19 cellular contexts compared by ENCODE assay signal in the genomic region with DNA sequence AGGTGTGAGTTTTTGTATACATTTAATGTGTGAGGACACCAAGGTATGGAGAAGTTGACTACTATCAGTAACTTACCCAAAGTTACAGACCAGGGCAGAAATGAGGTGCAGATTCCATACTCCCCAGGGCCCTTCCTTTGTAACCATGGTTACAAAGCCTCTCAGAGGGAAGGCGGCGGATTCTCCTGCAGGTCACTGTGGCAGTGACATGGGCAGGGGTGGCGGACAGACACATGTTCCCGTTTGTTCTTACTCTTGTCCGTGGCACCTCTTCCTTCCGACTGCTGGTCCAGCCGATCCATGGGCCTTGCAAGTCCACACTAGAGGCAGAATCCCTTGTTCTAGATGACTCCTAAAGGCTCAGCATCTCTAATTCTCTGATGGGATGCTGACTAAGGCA. TPM values are rescaled to one million over a fixed set of nuclear protein-coding genes. Genes with fewer than 3 reads are reported as not detected.
DNase-seq lines count a peak whose midpoint lies in the region; ATAC-seq and TF ChIP-seq lines count a peak whose summit lies in the region.
"Had no signal": no experiment of that assay in that cellular context is flagged by ENCODE, and none has a peak within 500 bp of the region (broad histone marks: within the 10 kb centered on the region; RNA-seq: fewer than 3 reads in every experiment).

No MANE protein-coding gene starts in this region.

- POLR2A ChIA-PET in A673 (lab: Charles Lee; ENCODE audit: low non-redundant PET), result no interaction called here

- H3K27me3 Mint-ChIP-seq in neural progenitor cell (ENCODE audit: insufficient read depth, low read depth), result peaks cover 8% of the 10 kb centered on the region

- H3K27ac Mint-ChIP-seq in neural progenitor cell, result no peak overlapping the region

- ATAC-seq in aorta (ENCODE audit: low FRiP score) (no peak), SK-N-SH treated with all-trans-retinoic acid at 6 μM for 48 hours (no peak)
- ATAC-seq: Right ventricle myocardium inferior had no signal

- no peak for TF ChIP-seq CTCF in A673 (conservative IDR thresholded peaks at IDR 0.05; ENCODE audit: low read depth, low read length)
- TF ChIP-seq CTCF in WERI-Rb-1 (IDR thresholded peaks at IDR 0.05; ENCODE audit: low read depth, low read length), result no peak
- no peak for TF ChIP-seq CTCF in neural progenitor cell (IDR thresholded peaks at IDR 0.05)

- intact Hi-C loops in A673 (cut with micrococcal nuclease; ENCODE audit: unreplicated experiment), result loop anchor here (5.0 to 10.0 kb wide), 2 partner anchors 96 to 149 kb away; no protein-coding TSS in a partner anchor
- intact Hi-C loops in aorta (cut with DNase I), result no loop called here

- H4K20me1 ChIP-seq in neural progenitor cell (ENCODE audit: low read depth), result no peaks in the 10 kb centered on the region

- no peaks in the 10 kb centered on the region for H3K9me3 ChIP-seq in A673 (ENCODE audit: low read depth, low read length, poor library complexity, severe bottlenecking)
- no peaks in the 10 kb centered on the region for H3K9me3 ChIP-seq in WERI-Rb-1 (ENCODE audit: severe bottlenecking)
- no peaks in the 10 kb centered on the region for H3K9me3 ChIP-seq in neural progenitor cell (ENCODE audit: low read depth)
- H3K9me3 ChIP-seq in aorta (ENCODE audit: control insufficient read depth, low read length), result no peaks in the 10 kb centered on the region
- H3K9me3 ChIP-seq: Caco-2, HAP-1 had no signal

- peaks cover 55% of the 10 kb centered on the region for H3K4me1 Mint-ChIP-seq in neural progenitor cell

- no peaks in the 10 kb centered on the region for H3K36me3 Mint-ChIP-seq in neural progenitor cell

- H3K9ac ChIP-seq in neural progenitor cell, result no peak overlapping the region

- 41 to 65% methylated on average over 7 of the region's 7 CpGs for WGBS in aorta, 2 donors

- H3K27me3 ChIP-seq in A673 (replicated peaks; ENCODE audit: insufficient read depth, low read depth, low read length, poor library complexity) (no peaks in the 10 kb centered on the region), WERI-Rb-1 (ENCODE audit: insufficient read depth, low read depth, severe bottlenecking) (no peaks in the 10 kb centered on the region), neural progenitor cell (peaks cover 20% of the 10 kb centered on the region), aorta (ENCODE audit: control insufficient read depth in 1 of 2, insufficient read depth in 2 of 2, low read length in 1 of 2) (no peaks in the 10 kb centered on the region)

- DNase-seq in A673 (ENCODE audit: low spot score) (no peak), WERI-Rb-1 (peak; percentile 46), iPS DF 19.7 (ENCODE audit: low read depth, low spot score) (peak; percentile 25), neural progenitor cell (ENCODE audit: low spot score) (peak; percentile 77), NCI-H2029 (lab: John Stamatoyannopoulos, UW) (no peak), aorta (no peak)
- no peak for DNase-seq in activated CD4-positive, alpha-beta T cell treated with anti-CD3 and anti-CD28 coated beads, Interleukin-2, amount 50 U/mL, for 48 hours
- DNase-seq: Caco-2, DMS53, KG1, NCI-H1048, NCI-H1694 treated with DMSO at 0.1 percent for 48 hours, NCI-H446 treated with DMSO at 0.1 percent for 48 hours, NCI-H748 treated with DMSO at 0.1 percent for 48 hours had no signal

- H3K27ac ChIP-seq in A673 (ENCODE audit: low read depth, low read length, poor library complexity, severe bottlenecking) (peak overlapping the region; percentile 94), WERI-Rb-1 (no peak overlapping the region), neural progenitor cell (no peak overlapping the region), aorta (ENCODE audit: low read depth in 1 of 2, low read length in 2 of 2) (no peak overlapping the region)

- no peak overlapping the region for H3K4me3 ChIP-seq in A673 (ENCODE audit: low read depth, low read length, poor library complexity, severe bottlenecking)
- H3K4me3 ChIP-seq in WERI-Rb-1 (ENCODE audit: low read depth, low read length), result no peak overlapping the region
- no peak overlapping the region for H3K4me3 ChIP-seq in neural progenitor cell
- H3K4me3 ChIP-seq in aorta (ENCODE audit: low read length in 2 of 2), result no peak overlapping the region
- H3K4me3 ChIP-seq: HAP-1 had no signal

- peaks cover 56% of the 10 kb centered on the region for H3F3A ChIP-seq in neural progenitor cell (ENCODE audit: low read depth)

- H3K79me2 ChIP-seq in neural progenitor cell (ENCODE audit: low read depth), result no peaks in the 10 kb centered on the region

- H3K4me1 ChIP-seq in A673 (ENCODE audit: insufficient read depth, low read length, poor library complexity, severe bottlenecking) (peaks cover 77% of the 10 kb centered on the region), neural progenitor cell (peaks cover 53% of the 10 kb centered on the region), aorta (ENCODE audit: control insufficient read depth in 1 of 2, insufficient read depth in 2 of 2, low read length in 2 of 2) (no peaks in the 10 kb centered on the region)
- H3K4me1 ChIP-seq: HAP-1 had no signal

- no peaks in the 10 kb centered on the region for H3K9me3 Mint-ChIP-seq in neural progenitor cell

- H2AFZ ChIP-seq in neural progenitor cell (replicated peaks), result no peak overlapping the region

- H3K4me2 ChIP-seq in neural progenitor cell, result peak overlapping the region; percentile 62

- H3K4me3 Mint-ChIP-seq in neural progenitor cell, result peak overlapping the region; percentile 41

- BruUV-seq in A673 (replicated peaks; lab: Mats Ljungman, UMichigan), result no TSS peak

- H3K36me3 ChIP-seq in A673 (ENCODE audit: insufficient read depth, low read length, poor library complexity, severe bottlenecking) (no peaks in the 10 kb centered on the region), WERI-Rb-1 (no peaks in the 10 kb centered on the region), neural progenitor cell (no peaks in the 10 kb centered on the region), aorta (ENCODE audit: control insufficient read depth in 1 of 2, insufficient read depth in 2 of 2, low read length in 1 of 2) (no peaks in the 10 kb centered on the region)
- H3K36me3 ChIP-seq: HAP-1 had no signal

- CTCF ChIA-PET in A673 (lab: Charles Lee), result no interaction called here

TF ChIP-seq in SK-N-SH treated with all-trans-retinoic acid at 6 μM for 48 hours, 23 proteins besides CTCF, POLR2A, EP300 and RAD21:
- TF ChIP-seq CSDC2 (CRISPR knock-in tag; IDR thresholded peaks at IDR 0.05), result no peak
- no peak for TF ChIP-seq ISL1 (CRISPR knock-in tag; IDR thresholded peaks at IDR 0.05)
- TF ChIP-seq ARNTL (CRISPR knock-in tag; IDR thresholded peaks at IDR 0.05; ENCODE audit: borderline replicate concordance, low read depth), result no peak
- no peak for TF ChIP-seq ZFP3 (CRISPR knock-in tag; IDR thresholded peaks at IDR 0.05)
- TF ChIP-seq GLIS3 (CRISPR knock-in tag; IDR thresholded peaks at IDR 0.05), result no peak
- no peak for TF ChIP-seq ZFP30 (CRISPR knock-in tag; IDR thresholded peaks at IDR 0.05)
- TF ChIP-seq ZNF565 (CRISPR knock-in tag; conservative IDR thresholded peaks at IDR 0.05; ENCODE audit: low read depth), result no peak
- TF ChIP-seq, protein P1, sequence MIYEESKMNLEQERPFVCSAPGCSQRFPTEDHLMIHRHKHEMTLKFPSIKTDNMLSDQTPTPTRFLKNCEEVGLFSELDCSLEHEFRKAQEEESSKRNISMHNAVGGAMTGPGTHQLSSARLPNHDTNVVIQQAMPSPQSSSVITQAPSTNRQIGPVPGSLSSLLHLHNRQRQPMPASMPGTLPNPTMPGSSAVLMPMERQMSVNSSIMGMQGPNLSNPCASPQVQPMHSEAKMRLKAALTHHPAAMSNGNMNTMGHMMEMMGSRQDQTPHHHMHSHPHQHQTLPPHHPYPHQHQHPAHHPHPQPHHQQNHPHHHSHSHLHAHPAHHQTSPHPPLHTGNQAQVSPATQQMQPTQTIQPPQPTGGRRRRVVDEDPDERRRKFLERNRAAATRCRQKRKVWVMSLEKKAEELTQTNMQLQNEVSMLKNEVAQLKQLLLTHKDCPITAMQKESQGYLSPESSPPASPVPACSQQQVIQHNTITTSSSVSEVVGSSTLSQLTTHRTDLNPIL (CRISPR knock-in tag; IDR thresholded peaks at IDR 0.05; ENCODE audit: low read depth), result no peak
- no peak for TF ChIP-seq TOX (CRISPR knock-in tag; IDR thresholded peaks at IDR 0.05; ENCODE audit: borderline replicate concordance)
- TF ChIP-seq, protein P2, sequence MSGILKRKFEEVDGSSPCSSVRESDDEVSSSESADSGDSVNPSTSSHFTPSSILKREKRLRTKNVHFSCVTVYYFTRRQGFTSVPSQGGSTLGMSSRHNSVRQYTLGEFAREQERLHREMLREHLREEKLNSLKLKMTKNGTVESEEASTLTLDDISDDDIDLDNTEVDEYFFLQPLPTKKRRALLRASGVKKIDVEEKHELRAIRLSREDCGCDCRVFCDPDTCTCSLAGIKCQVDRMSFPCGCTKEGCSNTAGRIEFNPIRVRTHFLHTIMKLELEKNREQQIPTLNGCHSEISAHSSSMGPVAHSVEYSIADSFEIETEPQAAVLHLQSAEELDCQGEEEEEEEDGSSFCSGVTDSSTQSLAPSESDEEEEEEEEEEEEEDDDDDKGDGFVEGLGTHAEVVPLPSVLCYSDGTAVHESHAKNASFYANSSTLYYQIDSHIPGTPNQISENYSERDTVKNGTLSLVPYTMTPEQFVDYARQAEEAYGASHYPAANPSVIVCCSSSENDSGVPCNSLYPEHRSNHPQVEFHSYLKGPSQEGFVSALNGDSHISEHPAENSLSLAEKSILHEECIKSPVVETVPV (CRISPR knock-in tag; IDR thresholded peaks at IDR 0.05), result no peak
- no peak for TF ChIP-seq BACH2 (CRISPR knock-in tag; IDR thresholded peaks at IDR 0.05; ENCODE audit: borderline replicate concordance)
- TF ChIP-seq TCF4 (CRISPR knock-in tag; IDR thresholded peaks at IDR 0.05; ENCODE audit: borderline replicate concordance), result no peak

RNA-seq across cellular contexts. Expression of a gene that starts 43.0 kb away (rescaled TPM):
- total RNA-seq in A673 (2021), result not detected in 2 replicates
- total RNA-seq in neural progenitor cell (ENCODE audit: low replicate concordance), result 0.12 and 0.30 TPM in 2 replicates
- total RNA-seq in aorta, result not detected
- polyA plus RNA-seq in aorta, result not detected
- total RNA-seq: A172, Caco-2, M059J, Right ventricle myocardium inferior had no signal

RNA-seq across cellular contexts. Expression of a gene that starts 55.6 kb away (rescaled TPM):
- total RNA-seq in A673 (2021) (81.0 and 81.2 TPM in 2 replicates), neural progenitor cell (ENCODE audit: low replicate concordance) (5.1 and 7.8 TPM in 2 replicates), aorta (10 to 100 TPM; 41.4 to 62.9 TPM)
- polyA plus RNA-seq in aorta, result 10 to 100 TPM; 14.8 to 15.3 TPM

Comparison
In these comparisons a context has a peak if more than half of its experiments do, and no peak if none do; other contexts are left out.
1. DNase-seq: peak in WERI-Rb-1 (single experiment), iPS DF 19.7 (single experiment) and neural progenitor cell (single experiment); none in A673 (single experiment), activated CD4-positive, alpha-beta T cell treated with anti-CD3 and anti-CD28 coated beads, Interleukin-2, amount 50 U/mL, for 48 hours (0 of 2), NCI-H2029 (single experiment) and aorta (0 of 2).